In the genomic region with DNA sequence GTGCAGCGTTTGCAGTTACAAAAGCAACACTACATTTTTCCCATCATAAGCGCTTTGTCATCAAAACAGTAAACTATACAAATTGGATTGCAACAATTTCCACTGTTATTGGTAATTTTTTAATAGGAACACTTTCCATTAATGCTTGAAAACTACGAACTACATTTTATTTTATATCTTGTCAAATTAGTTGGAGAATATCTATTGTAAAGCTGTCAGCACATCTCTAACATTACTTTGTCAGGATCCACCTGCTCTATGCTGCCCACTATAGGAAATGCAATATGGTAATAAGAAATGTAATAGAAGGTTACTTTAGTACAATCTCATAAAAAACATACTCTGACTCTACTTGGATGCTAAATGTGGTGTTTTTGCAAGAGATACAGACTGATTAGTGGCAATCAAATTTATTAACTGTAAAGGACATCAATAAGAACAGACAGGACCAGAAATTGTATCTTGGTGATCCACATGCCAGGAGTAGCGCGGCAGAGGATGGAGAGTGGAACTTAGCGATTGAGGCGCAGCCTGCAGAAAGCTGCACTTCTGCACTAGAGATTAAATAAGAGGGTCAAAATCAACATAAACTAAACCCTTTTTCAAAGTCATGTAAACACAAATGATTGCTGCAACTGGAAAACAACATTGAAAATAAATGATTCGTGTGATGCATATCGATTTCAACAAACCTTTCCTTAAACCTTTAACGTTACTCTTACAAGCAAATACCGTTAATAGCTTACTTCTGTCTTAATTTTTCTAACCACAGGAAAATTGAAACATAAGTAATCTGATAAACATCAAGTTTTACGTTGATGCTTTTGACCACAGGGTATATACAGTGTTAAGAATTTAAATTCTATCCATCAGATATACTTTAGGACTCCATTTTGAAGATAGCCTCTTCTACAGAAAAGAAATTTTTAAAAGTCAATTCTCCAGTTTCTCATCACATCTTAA, we compare ENCODE assay signal across 8 cellular contexts. TPM values are rescaled to one million over a fixed set of nuclear protein-coding genes. Genes with fewer than 3 reads are reported as not detected.
A peak's percentile ranks its signal among the peaks of the same experiment; 100 is the strongest.
DNase-seq lines count a peak whose midpoint lies in the region; ATAC-seq, FAIRE-seq and TF ChIP-seq lines count a peak whose summit lies in the region.

No MANE protein-coding gene starts in this region.

- peak in 2 of 10 experiments; percentile 14 to 23 for DNase-seq in CD4-positive, alpha-beta T cell
- no peak for DNase-seq in GM19239 (ENCODE audit: insufficient read length, low spot score)
- DNase-seq in NCI-H2227 treated with DMSO at 0.1 percent for 48 hours (lab: John Stamatoyannopoulos, UW) = peak; percentile 36
- peak; percentile 43 for DNase-seq in activated CD8-positive, alpha-beta T cell treated with anti-CD3 and anti-CD28 coated beads for 36 hours
- DNase-seq in trophoblast cell = peak; percentile 10 to 58

- peak; percentile 85 for TF ChIP-seq CTCF in CD4-positive, alpha-beta T cell (IDR thresholded peaks at IDR 0.05)
- TF ChIP-seq CTCF in activated CD8-positive, alpha-beta T cell treated with anti-CD3 and anti-CD28 coated beads for 36 hours (IDR thresholded peaks at IDR 0.05) = peak; percentile 89
- TF ChIP-seq CTCF in gastroesophageal sphincter (IDR thresholded peaks at IDR 0.05) = peak; percentile 62 to 73 (median 71)

- H3K36me3 ChIP-seq in gastroesophageal sphincter (no peaks in the 10 kb centered on the region), trophoblast cell (ENCODE audit: control insufficient read depth in 1 of 2, insufficient read depth in 2 of 2, low read length in 2 of 2) (no peaks in the 10 kb centered on the region)

- no peak for TF ChIP-seq POLR2A in gastroesophageal sphincter (IDR thresholded peaks at IDR 0.05)

- POLR2A ChIA-PET in CD4-positive, alpha-beta T cell (lab: Charles Lee) = interaction anchor here (0.6 to 7.4 kb wide), 13 partner anchors 8 to 510 kb away, joined by 3 to 98 read pairs (median 14); partner anchors contain the start of genes ANO6 and SCAF11
- POLR2A ChIA-PET in activated CD8-positive, alpha-beta T cell treated with anti-CD3 and anti-CD28 coated beads for 36 hours (lab: Charles Lee) = interaction anchor here (0.6 to 4.8 kb wide), 10 partner anchors 10 to 265 kb away, joined by 3 to 25 read pairs (median 6); partner anchors contain the start of gene SCAF11

- H3K27ac ChIP-seq in CD4-positive, alpha-beta T cell (ENCODE audit: low read depth, low read length) = peak overlapping the region; percentile 99
- H3K27ac ChIP-seq in gastroesophageal sphincter = peak overlapping the region; percentile 98 to 100 (median 100)
- no peak overlapping the region for H3K27ac ChIP-seq in trophoblast cell (ENCODE audit: low read depth, low read length)

- H3K79me1 ChIP-seq in trophoblast cell (ENCODE audit: low read length) = peaks cover 30% of the 10 kb centered on the region

- WGBS in gastroesophageal sphincter (ENCODE audit: low coverage in 1 of 2), 2 donors = 2% methylated on average over 12 of the region's 12 CpGs
- WGBS in trophoblast cell (ENCODE audit: extremely low coverage, insufficient coverage, insufficient read length) = no CpG with 5 or more reads among the region's 12 CpGs

- no peak overlapping the region for H3K23ac ChIP-seq in trophoblast cell (ENCODE audit: low read length)

- ATAC-seq in CD4-positive, alpha-beta T cell (ENCODE audit: poor library complexity) = no peak
- no peak for ATAC-seq in activated CD8-positive, alpha-beta T cell treated with anti-CD3 and anti-CD28 coated beads for 36 hours
- ATAC-seq in gastroesophageal sphincter = no peak
- no peak for ATAC-seq in GM19467 (IDR thresholded peaks at IDR 0.05; ENCODE audit: unreplicated experiment)
- ATAC-seq in HG02678 (IDR thresholded peaks at IDR 0.05; ENCODE audit: unreplicated experiment) = no peak

- intact Hi-C loops in CD4-positive, alpha-beta T cell (cut with DNase I, micrococcal nuclease) = loop anchor here (1.0 to 5.0 kb wide), 5 partner anchors 54 to 646 kb away; partner anchors contain the start of genes SLC38A2 (in 2 of the 2) and SCAF11 (in 1 of the 2)
- intact Hi-C loops in activated CD8-positive, alpha-beta T cell treated with anti-CD3 and anti-CD28 coated beads for 36 hours (cut with micrococcal nuclease) = loop anchor here (5.0 kb wide), 2 partner anchors 184 to 261 kb away; no protein-coding TSS in a partner anchor

- no peak overlapping the region for H2BK120ac ChIP-seq in trophoblast cell (ENCODE audit: insufficient read depth, low read length, poor library complexity)

- H2BK5ac ChIP-seq in trophoblast cell (ENCODE audit: low read depth, low read length, poor library complexity) = no peak overlapping the region

- H3K18ac ChIP-seq in trophoblast cell (ENCODE audit: low read length) = no peak overlapping the region

- H3K27me3 ChIP-seq in CD4-positive, alpha-beta T cell (ENCODE audit: control insufficient read depth, insufficient read depth, low read length) = no peaks in the 10 kb centered on the region
- H3K27me3 ChIP-seq in gastroesophageal sphincter = no peaks in the 10 kb centered on the region
- no peaks in the 10 kb centered on the region for H3K27me3 ChIP-seq in trophoblast cell (ENCODE audit: insufficient read depth, low read length)

- H2AFZ ChIP-seq in trophoblast cell (ENCODE audit: insufficient read depth, low read length, poor library complexity) = no peak overlapping the region

- H3K4me1 Mint-ChIP-seq in CD4-positive, alpha-beta T cell (ENCODE audit: low read depth) = peaks cover 40% of the 10 kb centered on the region
- peaks cover 28% of the 10 kb centered on the region for H3K4me1 Mint-ChIP-seq in activated CD8-positive, alpha-beta T cell treated with anti-CD3 and anti-CD28 coated beads for 36 hours (ENCODE audit: low read depth)

- no peak overlapping the region for H2AK5ac ChIP-seq in trophoblast cell (ENCODE audit: low read length)

- CTCF ChIA-PET in CD4-positive, alpha-beta T cell (lab: Charles Lee) = interaction anchor here (0.6 to 4.7 kb wide), 15 partner anchors 7 to 185 kb away, joined by 3 to 27 read pairs (median 5); no protein-coding TSS in a partner anchor
- CTCF ChIA-PET in activated CD8-positive, alpha-beta T cell treated with anti-CD3 and anti-CD28 coated beads for 36 hours (lab: Charles Lee) = interaction anchor here (0.7 to 9.9 kb wide), 19 partner anchors 8 to 214 kb away, joined by 3 to 119 read pairs (median 5); no protein-coding TSS in a partner anchor

- no peaks in the 10 kb centered on the region for H3K9me3 Mint-ChIP-seq in CD4-positive, alpha-beta T cell
- no peaks in the 10 kb centered on the region for H3K9me3 Mint-ChIP-seq in activated CD8-positive, alpha-beta T cell treated with anti-CD3 and anti-CD28 coated beads for 36 hours

- no peak overlapping the region for H4K12ac ChIP-seq in trophoblast cell (ENCODE audit: low read depth, low read length)

- H3K9me3 ChIP-seq in CD4-positive, alpha-beta T cell (ENCODE audit: control insufficient read depth, low read length) = no peaks in the 10 kb centered on the region
- H3K9me3 ChIP-seq in gastroesophageal sphincter (no peaks in the 10 kb centered on the region), trophoblast cell (ENCODE audit: insufficient read depth, low read depth, low read length) (no peaks in the 10 kb centered on the region)

- peaks cover 52% of the 10 kb centered on the region for H3K36me3 Mint-ChIP-seq in CD4-positive, alpha-beta T cell (ENCODE audit: low read depth)
- peaks cover 15% of the 10 kb centered on the region for H3K36me3 Mint-ChIP-seq in activated CD8-positive, alpha-beta T cell treated with anti-CD3 and anti-CD28 coated beads for 36 hours (ENCODE audit: low read depth)

- peaks cover 18% of the 10 kb centered on the region for H3K79me2 ChIP-seq in trophoblast cell (ENCODE audit: control insufficient read depth, insufficient read depth, low read length, poor library complexity)

- no peak overlapping the region for H2BK12ac ChIP-seq in trophoblast cell (ENCODE audit: low read length)

- peak overlapping the region; percentile 89 to 93 for H3K4me3 ChIP-seq in gastroesophageal sphincter
- H3K4me3 ChIP-seq in trophoblast cell (ENCODE audit: low read depth, low read length) = no peak overlapping the region

- H4K8ac ChIP-seq in trophoblast cell (ENCODE audit: low read depth, low read length) = no peak overlapping the region

- no peak overlapping the region for H3K14ac ChIP-seq in trophoblast cell (ENCODE audit: low read length)

- H3K9ac ChIP-seq in trophoblast cell (ENCODE audit: low read length) = no peak overlapping the region

- H3K4me1 ChIP-seq in gastroesophageal sphincter (peaks cover 0 to 43% (median 16%) of the 10 kb centered on the region in 3 donors), trophoblast cell (ENCODE audit: control insufficient read depth in 1 of 2, insufficient read depth in 2 of 2, low read length in 2 of 2) (no peaks in the 10 kb centered on the region)

- no peak for TF ChIP-seq EP300 in gastroesophageal sphincter (IDR thresholded peaks at IDR 0.05)

- no peak overlapping the region for H4K91ac ChIP-seq in trophoblast cell (ENCODE audit: low read depth, low read length)

- H3K4me2 ChIP-seq in trophoblast cell (ENCODE audit: low read length) = peak overlapping the region; percentile 64

- H3K27me3 Mint-ChIP-seq in CD4-positive, alpha-beta T cell = no peaks in the 10 kb centered on the region
- no peaks in the 10 kb centered on the region for H3K27me3 Mint-ChIP-seq in activated CD8-positive, alpha-beta T cell treated with anti-CD3 and anti-CD28 coated beads for 36 hours

- H3K4ac ChIP-seq in trophoblast cell (ENCODE audit: low read depth, low read length) = no peak overlapping the region

- FAIRE-seq in GM19239 (lab: Jason Lieb, UNC) = peak; percentile 77

- H3K27ac Mint-ChIP-seq in CD4-positive, alpha-beta T cell = peak overlapping the region; percentile 84
- H3K27ac Mint-ChIP-seq in activated CD8-positive, alpha-beta T cell treated with anti-CD3 and anti-CD28 coated beads for 36 hours = peak overlapping the region; percentile 99

- peak overlapping the region; percentile 100 for H3K4me3 Mint-ChIP-seq in CD4-positive, alpha-beta T cell
- peak overlapping the region; percentile 88 for H3K4me3 Mint-ChIP-seq in activated CD8-positive, alpha-beta T cell treated with anti-CD3 and anti-CD28 coated beads for 36 hours

RNA-seq across cellular contexts. Expression of gene ARID2, which starts 3.6 kb away (rescaled TPM):
- 10 to 100 TPM; 49.0 to 51.3 TPM for total RNA-seq in CD4-positive, alpha-beta T cell
- 10 to 100 TPM; 33.2 to 33.4 TPM for total RNA-seq in activated CD8-positive, alpha-beta T cell treated with anti-CD3 and anti-CD28 coated beads for 36 hours
- 10 to 100 TPM; 28.9 to 49.0 (median 32.1) TPM for total RNA-seq in gastroesophageal sphincter
- polyA plus RNA-seq in trophoblast cell (2013) = 14.6 and 15.4 TPM in 2 replicates
